Comparison of ENCODE assay signal across 1 cellular context in genomic region chr13:27194895-27195764, GRCh38.
TF ChIP-seq lines count a peak whose summit lies in the region.

No MANE protein-coding gene starts in this region.

TF ChIP-seq in HCT116, 20 proteins besides CTCF, POLR2A, EP300 and RAD21 (continued from another document):
- peak; percentile 97 for TF ChIP-seq FOSL1 (IDR thresholded peaks at IDR 0.05; ENCODE audit: low read depth)
- peak; percentile 92 for TF ChIP-seq SP1 (IDR thresholded peaks at IDR 0.05; ENCODE audit: low read depth)
- TF ChIP-seq CEBPB (IDR thresholded peaks at IDR 0.05; ENCODE audit: low read depth): no peak; the same call in none of the 2 replicates
- no peak for TF ChIP-seq EZH2 (IDR thresholded peaks at IDR 0.05)
- peak; percentile 56 for TF ChIP-seq POLR2AphosphoS5 (IDR thresholded peaks at IDR 0.05; ENCODE audit: low read depth, low read length)
- peak; percentile 43; the same call in 1 of the 2 replicates for TF ChIP-seq SIN3A (IDR thresholded peaks at IDR 0.05; ENCODE audit: low read depth)
- TF ChIP-seq MAX (IDR thresholded peaks at IDR 0.05): 0 out of 2 replicates have a peak, but pooled peaks have one; percentile 30
- TF ChIP-seq SRF (IDR thresholded peaks at IDR 0.05; ENCODE audit: low read depth): 0 out of 2 replicates have a peak, but pooled peaks have one; percentile 69
